Comparison of ENCODE assay signal across 27 cellular contexts in the genomic region with DNA sequence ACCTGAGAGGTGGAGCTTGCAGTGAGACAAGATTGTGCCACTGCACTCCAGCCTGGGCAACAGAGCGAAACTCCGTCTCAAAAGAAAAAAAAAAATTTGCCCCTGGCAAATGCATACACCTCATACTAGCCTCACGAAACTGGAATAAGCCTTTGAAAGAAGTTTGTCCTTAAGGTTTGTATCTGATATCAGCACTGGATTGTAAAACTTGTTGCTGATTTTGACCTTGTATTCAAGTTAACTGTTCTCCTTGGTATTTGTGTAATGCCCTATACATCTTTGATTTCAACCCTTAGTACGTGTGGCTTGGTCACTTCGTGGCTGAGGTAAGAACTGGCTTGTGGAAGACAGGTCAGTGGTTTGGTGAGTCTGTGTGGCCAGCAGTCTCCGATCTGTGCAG.
"Had no signal": no experiment of that assay in that cellular context is flagged by ENCODE, and none has a peak within 500 bp of the region (broad histone marks: within the 10 kb centered on the region; RNA-seq: fewer than 3 reads in every experiment).

No MANE protein-coding gene starts in this region.

- H3K27ac ChIP-seq: ascending aorta, cardiac muscle cell, KMS-11, WERI-Rb-1 had no signal

- ATAC-seq: activated CD8-positive, alpha-beta T cell treated with anti-CD3 and anti-CD28 coated beads for 36 hours; PC-3 had no signal

- H3K9me3 Mint-ChIP-seq: activated CD8-positive, alpha-beta T cell treated with anti-CD3 and anti-CD28 coated beads for 36 hours; activated naive CD4-positive, alpha-beta T cell treated with anti-CD3 and anti-CD28 coated beads, Interleukin-2, amount 10 ng/mL, durations not matched to agents 7 days and 5 days; activated naive CD8-positive, alpha-beta T cell treated with anti-CD3 and anti-CD28 coated beads, Interleukin-2, amount 10 ng/mL, durations not matched to agents 7 days and 5 days; activated T-cell treated with anti-CD3 and anti-CD28 coated beads, Interleukin-2, amount 50 U/mL, for 72 hours; activated T-helper 2 cell treated with anti-CD3 and anti-CD28 coated beads, Interferon-gamma antibody, Interleukin-2, Interleukin-4, amounts not matched to agents 10 μg/mL and 5 μg/mL and 100 μg/mL, durations not matched to agents 14 hours and 24 hours and 36 hours had no signal

- H3K9me3 ChIP-seq: ascending aorta had no signal

- H3K4me3 Mint-ChIP-seq: activated CD8-positive, alpha-beta T cell treated with anti-CD3 and anti-CD28 coated beads for 36 hours; activated naive CD4-positive, alpha-beta T cell treated with anti-CD3 and anti-CD28 coated beads, Interleukin-2, amount 10 ng/mL, durations not matched to agents 7 days and 5 days; activated naive CD8-positive, alpha-beta T cell treated with anti-CD3 and anti-CD28 coated beads, Interleukin-2, amount 10 ng/mL, durations not matched to agents 7 days and 5 days; activated T-cell treated with anti-CD3 and anti-CD28 coated beads, Interleukin-2, amount 50 U/mL, for 72 hours had no signal

- H3K27ac Mint-ChIP-seq: activated CD8-positive, alpha-beta T cell treated with anti-CD3 and anti-CD28 coated beads for 36 hours; activated naive CD4-positive, alpha-beta T cell treated with anti-CD3 and anti-CD28 coated beads, Interleukin-2, amount 10 ng/mL, durations not matched to agents 7 days and 5 days; activated naive CD8-positive, alpha-beta T cell treated with anti-CD3 and anti-CD28 coated beads, Interleukin-2, amount 10 ng/mL, durations not matched to agents 7 days and 5 days; activated T-cell treated with anti-CD3 and anti-CD28 coated beads, Interleukin-2, amount 50 U/mL, for 72 hours had no signal

- H3K27me3 Mint-ChIP-seq: activated CD8-positive, alpha-beta T cell treated with anti-CD3 and anti-CD28 coated beads for 36 hours; activated naive CD8-positive, alpha-beta T cell treated with anti-CD3 and anti-CD28 coated beads, Interleukin-2, amount 10 ng/mL, durations not matched to agents 7 days and 5 days had no signal

- H3K4me3 ChIP-seq: ascending aorta, cardiac muscle cell had no signal

- DNase-seq: activated CD4-positive, alpha-beta T cell treated with anti-CD3 and anti-CD28 coated beads for 1 hour; activated CD4-positive, alpha-beta T cell treated with anti-CD3 and anti-CD28 coated beads for 48 hours; activated CD4-positive, CD25-positive, alpha-beta regulatory T cell; activated CD8-positive, alpha-beta T cell treated with anti-CD3 and anti-CD28 coated beads for 36 hours; activated naive CD4-positive, alpha-beta T cell treated with anti-CD3 and anti-CD28 coated beads, Interleukin-2, amount 10 ng/mL, durations not matched to agents 7 days and 5 days; activated naive CD8-positive, alpha-beta T cell treated with anti-CD3 and anti-CD28 coated beads, Interleukin-2, amount 10 ng/mL, durations not matched to agents 7 days and 5 days; activated T-cell treated with anti-CD3 and anti-CD28 coated beads, Interleukin-2, amount 50 U/mL, for 1 hour; activated T-cell treated with anti-CD3 and anti-CD28 coated beads, Interleukin-2, amount 50 U/mL, for 72 hours; amygdala; MM.1S; MV-4-11; NCI-H1092; NCI-H1436 treated with DMSO at 0.1 percent for 48 hours; NCI-H1694 treated with DMSO at 0.1 percent for 48 hours; NCI-H2029; NCI-H345; NCI-H524 treated with DMSO at 0.1 percent for 48 hours; PC-3; Right ventricle myocardium superior; SW 1271; T-helper 1 cell; T1000; WERI-Rb-1 had no signal
